Comparison of ENCODE assay signal across 8 cellular contexts in genomic region chr14:64294672-64295413, GRCh38. TPM values are rescaled to one million over a fixed set of nuclear protein-coding genes. Genes with fewer than 3 reads are reported as not detected.
A peak's percentile ranks its signal among the peaks of the same experiment; 100 is the strongest.
DNase-seq lines count a peak whose midpoint lies in the region; ATAC-seq and TF ChIP-seq lines count a peak whose summit lies in the region.

No MANE protein-coding gene starts in this region.

- no peak overlapping the region for H3K9ac ChIP-seq in endodermal cell (ENCODE audit: extremely low read depth, low read length, poor library complexity, severe bottlenecking)

- ATAC-seq in GM18519 (IDR thresholded peaks at IDR 0.05; ENCODE audit: low FRiP score, unreplicated experiment) (peak; percentile 49), HG03066 (IDR thresholded peaks at IDR 0.05; ENCODE audit: low read depth, unreplicated experiment) (peak; percentile 91)

- no peaks in the 10 kb centered on the region for H3K9me3 Mint-ChIP-seq in endodermal cell

- H3K4me1 ChIP-seq in ACC112 (ENCODE audit: control insufficient read depth, insufficient read depth, low read length, unreplicated experiment) (peaks cover 9% of the 10 kb centered on the region), endodermal cell (ENCODE audit: control insufficient read depth, insufficient read depth, low read length) (peaks cover 3% of the 10 kb centered on the region), mononuclear cell (ENCODE audit: insufficient read depth, low read length) (peaks cover 19% of the 10 kb centered on the region)

- peaks cover 9% of the 10 kb centered on the region for H3K4me1 Mint-ChIP-seq in endodermal cell

- DNase-seq in NCI-H526 (lab: John Stamatoyannopoulos, UW) (peak; percentile 46 to 89), endodermal cell (peak; percentile 95)
- peak; percentile 43 to 77 for DNase-seq in activated CD8-positive, alpha-beta memory T cell treated with anti-CD3 and anti-CD28 coated beads for 1 hour (ENCODE audit: extremely low read depth in 1 of 2, low read depth in 1 of 2)
- peak; percentile 77 for DNase-seq in stimulated activated CD8-positive, alpha-beta memory T cell treated with anti-CD3 and anti-CD28 coated beads, Interleukin-4, amount 100 ng/mL, for 24 hours (ENCODE audit: low read depth)

- H3K27ac ChIP-seq in ACC112 (ENCODE audit: low read depth, low read length) (no peak overlapping the region), endodermal cell (ENCODE audit: low read depth, low read length) (no peak overlapping the region)

- no peak overlapping the region for H3K27ac Mint-ChIP-seq in endodermal cell

- peaks cover 32% of the 10 kb centered on the region for H3K27me3 Mint-ChIP-seq in endodermal cell (ENCODE audit: insufficient read depth)

- H3K79me2 ChIP-seq in ACC112 (ENCODE audit: control insufficient read depth, insufficient read depth, low read length, unreplicated experiment) = no peaks in the 10 kb centered on the region

- H3K4me3 Mint-ChIP-seq in endodermal cell = peak overlapping the region; percentile 55

- no peaks in the 10 kb centered on the region for H3K36me3 Mint-ChIP-seq in endodermal cell (ENCODE audit: low read depth)

- peak overlapping the region; percentile 31 for H2AFZ ChIP-seq in ACC112 (ENCODE audit: low read length, unreplicated experiment)

- TF ChIP-seq CTCF in endodermal cell (conservative IDR thresholded peaks at IDR 0.05) = peak; percentile 98

- H3K9me3 ChIP-seq in endodermal cell (ENCODE audit: control insufficient read depth, low read length) (no peaks in the 10 kb centered on the region), mononuclear cell (ENCODE audit: low read depth, low read length) (no peaks in the 10 kb centered on the region)

- WGBS in endodermal cell (ENCODE audit: insufficient coverage in 1 of 2, insufficient read length in 1 of 2), 2 experiments = 16 to 20% methylated on average over 7 to 20 of the region's 20 CpGs

- H3K4me3 ChIP-seq in ACC112 (ENCODE audit: low read depth, low read length) (peak overlapping the region; percentile 70), endodermal cell (ENCODE audit: low read length) (peak overlapping the region; percentile 75), mononuclear cell (ENCODE audit: low read length) (peak overlapping the region; percentile 19)

- H3K27me3 ChIP-seq in ACC112 (ENCODE audit: insufficient read depth, low read length) (peaks cover 11% of the 10 kb centered on the region), endodermal cell (ENCODE audit: control insufficient read depth, insufficient read depth, low read length, poor library complexity, severe bottlenecking) (peaks cover 50% of the 10 kb centered on the region), mononuclear cell (ENCODE audit: insufficient read depth, low read length) (peaks cover 34% of the 10 kb centered on the region)

- no peaks in the 10 kb centered on the region for H3K36me3 ChIP-seq in ACC112 (ENCODE audit: insufficient read depth, low read length)
- no peaks in the 10 kb centered on the region for H3K36me3 ChIP-seq in endodermal cell (ENCODE audit: control insufficient read depth, insufficient read depth, low read length)

RNA-seq across cellular contexts. Expression of gene ESR2, which starts 0.7 kb away (rescaled TPM):
- total RNA-seq in endodermal cell = under 1 TPM; 0.57 to 0.66 TPM
- polyA plus RNA-seq in endodermal cell (2013, experiment 1 of 2) = 0.11 TPM
- polyA plus RNA-seq in endodermal cell (2013, experiment 2 of 2) = 0.21 TPM
- 1.3 TPM for total RNA-seq in mononuclear cell

Comparison
In these comparisons a context has a peak if more than half of its experiments do, and no peak if none do; other contexts are left out.
1. H3K4me3 ChIP-seq: peak in every context shown above with its lines; median percentile 75 in endodermal cell; 70 in ACC112; 19 in mononuclear cell.